8 cellular contexts compared by ENCODE assay signal in genomic region chr10:31770307-31770902, GRCh38.
A peak's percentile ranks its signal among the peaks of the same experiment; 100 is the strongest.
DNase-seq lines count a peak whose midpoint lies in the region; ATAC-seq and TF ChIP-seq lines count a peak whose summit lies in the region.

No MANE protein-coding gene starts in this region.

- ATAC-seq in PC-3 (peak; percentile 73), left ventricle myocardium superior (peak; percentile 63), GM21360 (IDR thresholded peaks at IDR 0.05; ENCODE audit: unreplicated experiment) (no peak)

- H3K27ac ChIP-seq in GM23248 (peak overlapping the region; percentile 85), PC-3 (ENCODE audit: low read length) (no peak overlapping the region)

- peak; percentile 30 for DNase-seq in G401 (ENCODE audit: low spot score)
- DNase-seq in GM23248, result peak; percentile 34
- DNase-seq in PC-3, result peak; percentile 46
- peak in 3 of 4 experiments; percentile 26 to 57 (median 33) for DNase-seq in activated naive CD4-positive, alpha-beta T cell (lab: John Stamatoyannopoulos, UW)
- peak; percentile 71 for DNase-seq in left ventricle myocardium superior
- DNase-seq in stimulated activated CD4-positive, alpha-beta T cell treated with anti-CD3 and anti-CD28 coated beads, Interleukin-2, amount 100 ng/mL, for 48 hours, result peak; percentile 41 to 50
- DNase-seq in T1000 (lab: John Stamatoyannopoulos, UW), result no peak

- peaks cover 41% of the 10 kb centered on the region for H3K4me1 ChIP-seq in GM23248 (ENCODE audit: insufficient read depth)
- peaks cover 11% of the 10 kb centered on the region; the same call in 1 of the 2 replicates for H3K4me1 ChIP-seq in PC-3 (ENCODE audit: insufficient read depth, low read length)

- H3F3A ChIP-seq in GM23248 (ENCODE audit: insufficient read depth) (peaks cover 36% of the 10 kb centered on the region), PC-3 (ENCODE audit: low read length, unreplicated experiment) (no peaks in the 10 kb centered on the region)

- H3K36me3 ChIP-seq in GM23248 (ENCODE audit: low read depth) (no peaks in the 10 kb centered on the region), PC-3 (ENCODE audit: low read depth, low read length) (no peaks in the 10 kb centered on the region; the same call in 1 of the 2 replicates)

- no peaks in the 10 kb centered on the region for H3K9me2 ChIP-seq in GM23248 (ENCODE audit: insufficient read depth)
- H3K9me2 ChIP-seq in PC-3 (replicated peaks; ENCODE audit: low read length), result no peaks in the 10 kb centered on the region

- in situ Hi-C loops in G401 (cut with HindIII; ENCODE audit: low sequenced_read_pairs), result no loop called here
- in situ Hi-C loops in GM23248 (cut with MboI), result no loop called here

- no peaks in the 10 kb centered on the region for H3K27me3 ChIP-seq in GM23248 (replicated peaks; ENCODE audit: insufficient read depth)
- H3K27me3 ChIP-seq in PC-3 (ENCODE audit: low read length), result no peaks in the 10 kb centered on the region

- no TSS peak for BruUV-seq in PC-3 (replicated peaks; lab: Mats Ljungman, UMichigan)

- POLR2A ChIA-PET in PC-3 (lab: Charles Lee; ENCODE audit: unreplicated experiment), result no interaction called here

- no peaks in the 10 kb centered on the region for H3K9me3 ChIP-seq in GM23248 (ENCODE audit: low read depth)
- H3K9me3 ChIP-seq in PC-3 (ENCODE audit: low read length), result no peaks in the 10 kb centered on the region

- H3K4me2 ChIP-seq in GM23248 (ENCODE audit: unreplicated experiment) (peak overlapping the region; percentile 23), PC-3 (ENCODE audit: low read length) (no peak overlapping the region)

- no peaks in the 10 kb centered on the region for H3K79me2 ChIP-seq in GM23248 (ENCODE audit: insufficient read depth)
- no peaks in the 10 kb centered on the region for H3K79me2 ChIP-seq in PC-3 (ENCODE audit: low read length)

- CTCF ChIA-PET in PC-3 (lab: Charles Lee), result interaction anchor here (0.6 kb wide), 1 partner anchor 126 kb away, joined by 7 read pairs; no protein-coding TSS in a partner anchor

- no peak overlapping the region for H3K4me3 ChIP-seq in GM23248
- no peak overlapping the region for H3K4me3 ChIP-seq in PC-3 (ENCODE audit: low read length)

- WGBS in GM23248 (ENCODE audit: low coverage in 1 of 2, low lambda C conversion rate in 2 of 2, missing lambda C conversion rate in 2 of 2), 2 experiments, result 85% methylated on average over 8 of the region's 8 CpGs

- H3K9ac ChIP-seq in GM23248 (no peak overlapping the region), PC-3 (ENCODE audit: low read length) (no peak overlapping the region)

- intact Hi-C loops in PC-3 (cut with micrococcal nuclease), result loop anchor here (1.0 kb wide), 1 partner anchor 61 kb away; no protein-coding TSS in a partner anchor
- intact Hi-C loops in left ventricle myocardium superior (cut with micrococcal nuclease), result no loop called here

- TF ChIP-seq CTCF in PC-3 (conservative IDR thresholded peaks at IDR 0.05; ENCODE audit: low read depth, low read length), result peak; percentile 81

- H4K20me1 ChIP-seq in GM23248 (ENCODE audit: insufficient read depth), result no peaks in the 10 kb centered on the region
- no peaks in the 10 kb centered on the region for H4K20me1 ChIP-seq in PC-3 (ENCODE audit: low read length)

- H2AFZ ChIP-seq in GM23248 (no peak overlapping the region; the same call in 1 of the 2 replicates), PC-3 (ENCODE audit: low read length) (no peak overlapping the region)
